Comparison of ENCODE assay signal across 1 cellular context in the genomic region with DNA sequence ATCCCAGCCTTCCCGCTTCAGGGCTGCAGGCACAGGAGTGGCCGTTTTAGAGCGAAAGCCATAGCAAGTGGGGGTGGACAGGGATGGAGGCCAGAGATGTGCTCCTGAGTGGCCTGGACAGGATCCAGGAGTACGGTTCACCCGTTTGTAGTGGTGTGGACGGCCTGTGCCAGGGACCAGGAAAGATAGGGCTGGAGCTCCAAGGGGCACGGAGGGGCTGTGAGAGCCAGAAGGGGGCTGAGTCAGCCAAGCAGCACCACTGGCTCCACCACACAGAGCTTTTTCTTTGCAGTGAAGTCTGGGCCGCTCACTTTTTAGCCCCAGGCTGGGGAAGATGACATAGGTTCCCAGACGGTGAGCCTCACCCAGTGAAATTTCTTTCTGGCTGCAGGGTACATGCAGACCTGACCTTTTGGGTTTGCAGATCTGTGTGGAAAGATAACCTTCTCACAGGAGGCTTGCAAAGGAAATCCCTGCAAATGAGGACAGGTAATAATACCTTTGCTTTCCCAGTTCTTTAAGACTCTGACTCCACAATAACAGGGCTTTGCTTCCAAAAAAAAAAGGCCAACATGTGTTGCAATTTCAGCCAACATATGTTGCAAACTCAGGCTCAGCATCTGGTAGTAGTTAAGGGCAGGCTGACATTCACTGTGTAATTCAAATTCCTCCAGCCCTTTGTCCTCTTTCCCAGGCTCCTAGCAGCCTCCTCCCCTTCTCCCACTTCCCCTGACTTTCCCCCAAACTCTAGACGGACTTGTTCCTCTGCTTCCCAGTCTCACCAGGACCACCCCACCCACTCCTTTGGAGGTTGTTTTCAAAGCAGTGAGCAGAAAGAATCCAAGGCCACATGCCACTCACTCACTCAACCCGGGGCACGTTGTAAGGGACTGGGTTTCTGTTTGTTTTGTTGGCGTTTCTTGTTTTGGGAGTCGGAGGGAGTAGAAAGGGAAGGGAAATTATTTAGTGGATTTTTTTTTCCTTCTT.
TF ChIP-seq lines count a peak whose summit lies in the region.

No MANE protein-coding gene starts in this region.

TF ChIP-seq in HepG2, 621 proteins besides CTCF, POLR2A, EP300 and RAD21 (continued from another document):
- TF ChIP-seq EEA1 (CRISPR knock-in tag; IDR thresholded peaks at IDR 0.05; ENCODE audit: borderline replicate concordance) (peak; percentile 44; the same call in 1 of the 2 replicates), ZNF556 (CRISPR knock-in tag; IDR thresholded peaks at IDR 0.05; ENCODE audit: borderline replicate concordance) (peak; percentile 76; the same call in 1 of the 2 replicates), SP5 (CRISPR knock-in tag; IDR thresholded peaks at IDR 0.05; ENCODE audit: borderline replicate concordance, low read depth) (peak; percentile 56; the same call in 1 of the 2 replicates), CREM (IDR thresholded peaks at IDR 0.05) (peak; percentile 24; the same call in 1 of the 2 replicates), CREM (CRISPR knock-in tag; IDR thresholded peaks at IDR 0.05) (no peak), ATAD3A (CRISPR knock-in tag; IDR thresholded peaks at IDR 0.05) (no peak), ZNF891 (CRISPR knock-in tag; IDR thresholded peaks at IDR 0.05) (0 out of 2 replicates have a peak, but pooled peaks have one; percentile 37), CHD2 (IDR thresholded peaks at IDR 0.05; ENCODE audit: low read depth, low read length) (no peak), FOXA1 (IDR thresholded peaks at IDR 0.05) (no peak), FOXA1 (CRISPR knock-in tag; IDR thresholded peaks at IDR 0.05) (no peak), FOXA3 (CRISPR knock-in tag; IDR thresholded peaks at IDR 0.05) (peak; percentile 52; the same call in 1 of the 2 replicates), THAP11 (CRISPR knock-in tag; IDR thresholded peaks at IDR 0.05) (peak; percentile 44; the same call in 1 of the 2 replicates), ZC3H4 (CRISPR knock-in tag; IDR thresholded peaks at IDR 0.05; ENCODE audit: borderline replicate concordance) (no peak)
- TF ChIP-seq, protein P1, sequence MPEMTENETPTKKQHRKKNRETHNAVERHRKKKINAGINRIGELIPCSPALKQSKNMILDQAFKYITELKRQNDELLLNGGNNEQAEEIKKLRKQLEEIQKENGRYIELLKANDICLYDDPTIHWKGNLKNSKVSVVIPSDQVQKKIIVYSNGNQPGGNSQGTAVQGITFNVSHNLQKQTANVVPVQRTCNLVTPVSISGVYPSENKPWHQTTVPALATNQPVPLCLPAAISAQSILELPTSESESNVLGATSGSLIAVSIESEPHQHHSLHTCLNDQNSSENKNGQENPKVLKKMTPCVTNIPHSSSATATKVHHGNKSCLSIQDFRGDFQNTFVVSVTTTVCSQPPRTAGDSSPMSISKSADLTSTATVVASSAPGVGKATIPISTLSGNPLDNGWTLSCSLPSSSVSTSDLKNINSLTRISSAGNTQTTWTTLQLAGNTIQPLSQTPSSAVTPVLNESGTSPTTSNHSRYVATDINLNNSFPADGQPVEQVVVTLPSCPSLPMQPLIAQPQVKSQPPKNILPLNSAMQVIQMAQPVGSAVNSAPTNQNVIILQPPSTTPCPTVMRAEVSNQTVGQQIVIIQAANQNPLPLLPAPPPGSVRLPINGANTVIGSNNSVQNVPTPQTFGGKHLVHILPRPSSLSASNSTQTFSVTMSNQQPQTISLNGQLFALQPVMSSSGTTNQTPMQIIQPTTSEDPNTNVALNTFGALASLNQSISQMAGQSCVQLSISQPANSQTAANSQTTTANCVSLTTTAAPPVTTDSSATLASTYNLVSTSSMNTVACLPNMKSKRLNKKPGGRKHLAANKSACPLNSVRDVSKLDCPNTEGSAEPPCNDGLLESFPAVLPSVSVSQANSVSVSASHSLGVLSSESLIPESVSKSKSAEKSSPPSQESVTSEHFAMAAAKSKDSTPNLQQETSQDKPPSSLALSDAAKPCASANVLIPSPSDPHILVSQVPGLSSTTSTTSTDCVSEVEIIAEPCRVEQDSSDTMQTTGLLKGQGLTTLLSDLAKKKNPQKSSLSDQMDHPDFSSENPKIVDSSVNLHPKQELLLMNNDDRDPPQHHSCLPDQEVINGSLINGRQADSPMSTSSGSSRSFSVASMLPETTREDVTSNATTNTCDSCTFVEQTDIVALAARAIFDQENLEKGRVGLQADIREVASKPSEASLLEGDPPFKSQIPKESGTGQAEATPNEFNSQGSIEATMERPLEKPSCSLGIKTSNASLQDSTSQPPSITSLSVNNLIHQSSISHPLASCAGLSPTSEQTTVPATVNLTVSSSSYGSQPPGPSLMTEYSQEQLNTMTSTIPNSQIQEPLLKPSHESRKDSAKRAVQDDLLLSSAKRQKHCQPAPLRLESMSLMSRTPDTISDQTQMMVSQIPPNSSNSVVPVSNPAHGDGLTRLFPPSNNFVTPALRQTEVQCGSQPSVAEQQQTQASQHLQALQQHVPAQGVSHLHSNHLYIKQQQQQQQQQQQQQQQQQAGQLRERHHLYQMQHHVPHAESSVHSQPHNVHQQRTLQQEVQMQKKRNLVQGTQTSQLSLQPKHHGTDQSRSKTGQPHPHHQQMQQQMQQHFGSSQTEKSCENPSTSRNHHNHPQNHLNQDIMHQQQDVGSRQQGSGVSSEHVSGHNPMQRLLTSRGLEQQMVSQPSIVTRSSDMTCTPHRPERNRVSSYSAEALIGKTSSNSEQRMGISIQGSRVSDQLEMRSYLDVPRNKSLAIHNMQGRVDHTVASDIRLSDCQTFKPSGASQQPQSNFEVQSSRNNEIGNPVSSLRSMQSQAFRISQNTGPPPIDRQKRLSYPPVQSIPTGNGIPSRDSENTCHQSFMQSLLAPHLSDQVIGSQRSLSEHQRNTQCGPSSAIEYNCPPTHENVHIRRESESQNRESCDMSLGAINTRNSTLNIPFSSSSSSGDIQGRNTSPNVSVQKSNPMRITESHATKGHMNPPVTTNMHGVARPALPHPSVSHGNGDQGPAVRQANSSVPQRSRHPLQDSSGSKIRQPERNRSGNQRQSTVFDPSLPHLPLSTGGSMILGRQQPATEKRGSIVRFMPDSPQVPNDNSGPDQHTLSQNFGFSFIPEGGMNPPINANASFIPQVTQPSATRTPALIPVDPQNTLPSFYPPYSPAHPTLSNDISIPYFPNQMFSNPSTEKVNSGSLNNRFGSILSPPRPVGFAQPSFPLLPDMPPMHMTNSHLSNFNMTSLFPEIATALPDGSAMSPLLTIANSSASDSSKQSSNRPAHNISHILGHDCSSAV (CRISPR knock-in tag; IDR thresholded peaks at IDR 0.05; ENCODE audit: borderline replicate concordance), result no peak
- TF ChIP-seq, protein P2, sequence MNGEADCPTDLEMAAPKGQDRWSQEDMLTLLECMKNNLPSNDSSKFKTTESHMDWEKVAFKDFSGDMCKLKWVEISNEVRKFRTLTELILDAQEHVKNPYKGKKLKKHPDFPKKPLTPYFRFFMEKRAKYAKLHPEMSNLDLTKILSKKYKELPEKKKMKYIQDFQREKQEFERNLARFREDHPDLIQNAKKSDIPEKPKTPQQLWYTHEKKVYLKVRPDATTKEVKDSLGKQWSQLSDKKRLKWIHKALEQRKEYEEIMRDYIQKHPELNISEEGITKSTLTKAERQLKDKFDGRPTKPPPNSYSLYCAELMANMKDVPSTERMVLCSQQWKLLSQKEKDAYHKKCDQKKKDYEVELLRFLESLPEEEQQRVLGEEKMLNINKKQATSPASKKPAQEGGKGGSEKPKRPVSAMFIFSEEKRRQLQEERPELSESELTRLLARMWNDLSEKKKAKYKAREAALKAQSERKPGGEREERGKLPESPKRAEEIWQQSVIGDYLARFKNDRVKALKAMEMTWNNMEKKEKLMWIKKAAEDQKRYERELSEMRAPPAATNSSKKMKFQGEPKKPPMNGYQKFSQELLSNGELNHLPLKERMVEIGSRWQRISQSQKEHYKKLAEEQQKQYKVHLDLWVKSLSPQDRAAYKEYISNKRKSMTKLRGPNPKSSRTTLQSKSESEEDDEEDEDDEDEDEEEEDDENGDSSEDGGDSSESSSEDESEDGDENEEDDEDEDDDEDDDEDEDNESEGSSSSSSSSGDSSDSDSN (CRISPR knock-in tag; IDR thresholded peaks at IDR 0.05), result peak; percentile 49; the same call in 1 of the 2 replicates
